11 cellular contexts compared by ENCODE assay signal in genomic region chr19:1257475-1258160, GRCh38. TPM values are rescaled to one million over a fixed set of nuclear protein-coding genes. Genes with fewer than 3 reads are reported as not detected.
DNase-seq lines count a peak whose midpoint lies in the region; ATAC-seq, FAIRE-seq and TF ChIP-seq lines count a peak whose summit lies in the region.
"Had no signal": no experiment of that assay in that cellular context is flagged by ENCODE, and none has a peak within 500 bp of the region (broad histone marks: within the 10 kb centered on the region; RNA-seq: fewer than 3 reads in every experiment).

No MANE protein-coding gene starts in this region.

- H3K36me3 ChIP-seq in HAP-1 (replicated peaks) (peaks cover 46% of the 10 kb centered on the region), WERI-Rb-1 (peaks cover 53% of the 10 kb centered on the region)

- peak; percentile 65 for FAIRE-seq in G401.6 (lab: Jason Lieb, UNC)

- peaks cover 0 to 4% (median 0%) of the 10 kb centered on the region in 6 donors for H3K9me3 Mint-ChIP-seq in immature natural killer cell
- H3K9me3 Mint-ChIP-seq in stimulated activated memory B cell treated with anti-CD40 and anti-IgM and Interleukin-4, amounts not matched to agents 10 μg/mL and 1 μg/mL and 100 μg/mL, for 72 hours: no peaks in the 10 kb centered on the region

- no peak overlapping the region for H3K27ac ChIP-seq in WERI-Rb-1
- H3K27ac ChIP-seq: parathyroid adenoma had no signal

- no peak for ATAC-seq in T-helper 17 cell
- ATAC-seq in stimulated activated memory B cell treated with anti-CD40 and anti-IgM and Interleukin-4, amounts not matched to agents 10 μg/mL and 1 μg/mL and 100 μg/mL, for 72 hours: no peak

- H3K4me3 Mint-ChIP-seq in T-helper 17 cell (peak overlapping the region; percentile 94), immature natural killer cell (peak overlapping the region; percentile 84 to 90 (median 90))
- H3K4me3 Mint-ChIP-seq in stimulated activated memory B cell treated with anti-CD40 and anti-IgM and Interleukin-4, amounts not matched to agents 10 μg/mL and 1 μg/mL and 100 μg/mL, for 72 hours: peak overlapping the region; percentile 51

- H3K27me3 ChIP-seq in HAP-1 (ENCODE audit: low read depth) (no peaks in the 10 kb centered on the region), WERI-Rb-1 (ENCODE audit: insufficient read depth, low read depth, severe bottlenecking) (no peaks in the 10 kb centered on the region)

- no peak for TF ChIP-seq CTCF in WERI-Rb-1 (IDR thresholded peaks at IDR 0.05; ENCODE audit: low read depth, low read length)

- H3K4me1 ChIP-seq in HAP-1: peaks cover 21% of the 10 kb centered on the region

- H3K27me3 Mint-ChIP-seq in T-helper 17 cell: no peaks in the 10 kb centered on the region
- peaks cover 47 to 82% (median 73%) of the 10 kb centered on the region in 3 donors for H3K27me3 Mint-ChIP-seq in immature natural killer cell (ENCODE audit: low read depth in 3 of 3)
- no peaks in the 10 kb centered on the region for H3K27me3 Mint-ChIP-seq in stimulated activated memory B cell treated with anti-CD40 and anti-IgM and Interleukin-4, amounts not matched to agents 10 μg/mL and 1 μg/mL and 100 μg/mL, for 72 hours

- in situ Hi-C loops in HAP-1 (cut with MboI; ENCODE audit: low sequenced_read_pairs): no loop called here

- no peaks in the 10 kb centered on the region for H3K9me3 ChIP-seq in T-helper 17 cell (ENCODE audit: control insufficient read depth, low read length, poor library complexity, severe bottlenecking)
- H3K9me3 ChIP-seq in HAP-1: no peaks in the 10 kb centered on the region
- no peaks in the 10 kb centered on the region for H3K9me3 ChIP-seq in WERI-Rb-1 (ENCODE audit: severe bottlenecking)

- H3K4me1 Mint-ChIP-seq in T-helper 17 cell: peaks cover 36% of the 10 kb centered on the region
- peaks cover 59 to 70% of the 10 kb centered on the region in 2 donors for H3K4me1 Mint-ChIP-seq in immature natural killer cell
- H3K4me1 Mint-ChIP-seq in stimulated activated memory B cell treated with anti-CD40 and anti-IgM and Interleukin-4, amounts not matched to agents 10 μg/mL and 1 μg/mL and 100 μg/mL, for 72 hours: peaks cover 66% of the 10 kb centered on the region

- DNase-seq in T-helper 17 cell: no peak
- DNase-seq in immature natural killer cell: no peak
- no peak for DNase-seq in NOMO-1 treated with dmso at 0.1 percent for 144 hours (lab: John Stamatoyannopoulos, UW; ENCODE audit: unreplicated experiment)
- no peak for DNase-seq in HAP-1 (ENCODE audit: low spot score in 2 of 2)
- no peak for DNase-seq in stimulated activated CD4-positive, alpha-beta T cell treated with anti-CD3 and anti-CD28 coated beads, Interleukin-1b, Interleukin-23, amount 100 ng/mL, for 48 hours
- DNase-seq in WERI-Rb-1: no peak
- DNase-seq: activated CD4-positive, CD25-positive, alpha-beta regulatory T cell treated with anti-CD3 and anti-CD28 coated beads, Interleukin-2, amount 50 U/mL, for 72 hours; trophoblast cell had no signal

- no peak overlapping the region for H3K4me3 ChIP-seq in HAP-1
- no peak overlapping the region for H3K4me3 ChIP-seq in WERI-Rb-1 (ENCODE audit: low read depth, low read length)

- H3K36me3 Mint-ChIP-seq in T-helper 17 cell (ENCODE audit: low read depth) (peaks cover 2% of the 10 kb centered on the region), immature natural killer cell (peaks cover 4 to 31% (median 7%) of the 10 kb centered on the region in 3 donors)
- H3K36me3 Mint-ChIP-seq in stimulated activated memory B cell treated with anti-CD40 and anti-IgM and Interleukin-4, amounts not matched to agents 10 μg/mL and 1 μg/mL and 100 μg/mL, for 72 hours: peaks cover 31% of the 10 kb centered on the region

- peak overlapping the region; percentile 96 for H3K27ac Mint-ChIP-seq in T-helper 17 cell
- peak overlapping the region; percentile 96 to 99 (median 99) for H3K27ac Mint-ChIP-seq in immature natural killer cell
- peak overlapping the region; percentile 97 for H3K27ac Mint-ChIP-seq in stimulated activated memory B cell treated with anti-CD40 and anti-IgM and Interleukin-4, amounts not matched to agents 10 μg/mL and 1 μg/mL and 100 μg/mL, for 72 hours

RNA-seq across cellular contexts. Expression of gene MIDN, which starts 9.2 kb away (rescaled TPM):
- 100 to 1,000 TPM in 1 of 2 donors, 10 to 100 TPM in 1; 87.1 to 113 TPM for total RNA-seq in T-helper 17 cell
- 10 to 100 TPM in 2 of 3 donors, 1 to 10 TPM in 1; 4.9 to 16.0 (median 10.8) TPM for polyA plus RNA-seq in immature natural killer cell

RNA-seq across cellular contexts. Expression of gene CIRBP, which starts 11.5 kb away (rescaled TPM):
- 100 to 1,000 TPM; 460 to 474 TPM for total RNA-seq in T-helper 17 cell
- polyA plus RNA-seq in immature natural killer cell: 100 to 1,000 TPM; 146 to 246 (median 197) TPM

RNA-seq across cellular contexts. Expression of gene ATP5F1D, which starts 16.1 kb away (rescaled TPM):
- 100 to 1,000 TPM; 104 to 115 TPM for total RNA-seq in T-helper 17 cell
- polyA plus RNA-seq in immature natural killer cell: 100 to 1,000 TPM; 145 to 310 (median 303) TPM

RNA-seq across cellular contexts. Expression of gene FAM174C, which starts 17.7 kb away (rescaled TPM):
- total RNA-seq in T-helper 17 cell: 10 to 100 TPM; 40.6 to 43.6 TPM
- 10 to 100 TPM; 50.5 to 98.4 (median 86.9) TPM for polyA plus RNA-seq in immature natural killer cell

RNA-seq across cellular contexts. Expression of gene CBARP, which starts 19.8 kb away (rescaled TPM):
- not detected for total RNA-seq in T-helper 17 cell
- not detected for polyA plus RNA-seq in immature natural killer cell
